21 cellular contexts compared by ENCODE assay signal in the genomic region with DNA sequence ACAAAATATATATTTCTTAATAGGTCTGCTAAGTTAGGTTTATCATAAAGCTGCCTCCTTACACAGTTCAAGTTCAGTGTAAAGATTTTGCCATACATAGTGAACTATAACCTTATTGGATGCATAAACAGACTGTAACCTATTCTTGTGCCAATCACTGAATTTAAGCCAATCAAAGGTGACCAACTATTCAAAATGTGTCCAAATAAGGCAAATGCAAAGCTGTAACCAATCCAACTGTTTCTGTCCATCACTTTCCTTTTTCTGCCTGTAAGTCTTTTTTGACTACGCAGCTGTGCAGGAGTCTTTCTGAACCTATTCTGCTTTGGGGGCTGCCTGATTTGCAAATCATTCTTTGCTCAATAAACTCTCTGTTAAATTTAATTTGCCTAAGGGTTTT. TPM values are rescaled to one million over a fixed set of nuclear protein-coding genes. Genes with fewer than 3 reads are reported as not detected.
DNase-seq lines count a peak whose midpoint lies in the region; ATAC-seq and TF ChIP-seq lines count a peak whose summit lies in the region.
"Had no signal": no experiment of that assay in that cellular context is flagged by ENCODE, and none has a peak within 500 bp of the region (broad histone marks: within the 10 kb centered on the region; RNA-seq: fewer than 3 reads in every experiment).

No MANE protein-coding gene starts in this region.

- H3K4me3 Mint-ChIP-seq in IgD-negative memory B cell, result peak overlapping the region in 3 of 4 donors; percentile 34 to 51 (median 47)
- H3K4me3 Mint-ChIP-seq: activated CD8-positive, alpha-beta T cell treated with anti-CD3 and anti-CD28 coated beads for 36 hours; activated T-cell treated with anti-CD3 and anti-CD28 coated beads, Interleukin-2, amount 50 U/mL, for 72 hours; dendritic cell treated with granulocyte-macrophage colony-stimulating factor and Interleukin-4, amounts not matched to agents 40 ng/mL and 50 ng/mL, for 4 days; nephron progenitor cell had no signal

- no peak overlapping the region for H2BK5ac ChIP-seq in neuronal stem cell (ENCODE audit: low read length)

- H3K36me3 ChIP-seq in OCI-LY3 (replicated peaks; ENCODE audit: low read depth, low read length), result no peaks in the 10 kb centered on the region
- no peaks in the 10 kb centered on the region for H3K36me3 ChIP-seq in neuronal stem cell (replicated peaks in 1 of 2; ENCODE audit: control insufficient read depth in 2 of 2, insufficient read depth in 2 of 2, low read length in 2 of 2)
- H3K36me3 ChIP-seq: brain microvascular endothelial cell, Peyer's patch had no signal

- WGBS in neuronal stem cell (ENCODE audit: extremely low coverage in 2 of 2, insufficient read length in 2 of 2, insufficient replicate concordance in 1 of 2), 2 donors, result no CpG with 5 or more reads among the region's 1 CpG

- H2AK5ac ChIP-seq in neuronal stem cell (ENCODE audit: low read depth, low read length), result no peak overlapping the region

- no peak overlapping the region for H2BK120ac ChIP-seq in neuronal stem cell (ENCODE audit: low read depth, low read length)

- peak overlapping the region; percentile 58 for H3K4me3 ChIP-seq in OCI-LY3 (ENCODE audit: low read length)
- no peak overlapping the region for H3K4me3 ChIP-seq in neuronal stem cell (ENCODE audit: low read length in 2 of 2)
- H3K4me3 ChIP-seq: Peyer's patch had no signal

- no peak for ATAC-seq in HG03159 (IDR thresholded peaks at IDR 0.05; ENCODE audit: unreplicated experiment)

- H3K4me1 ChIP-seq in OCI-LY3 (ENCODE audit: low read length), result peaks cover 7% of the 10 kb centered on the region
- peaks cover 6 to 7% of the 10 kb centered on the region in 2 donors for H3K4me1 ChIP-seq in neuronal stem cell (ENCODE audit: control insufficient read depth in 2 of 2, insufficient read depth in 1 of 2, low read depth in 1 of 2, low read length in 2 of 2)
- H3K4me1 ChIP-seq: Peyer's patch had no signal

- H3K79me2 ChIP-seq in OCI-LY3 (ENCODE audit: low read length), result no peaks in the 10 kb centered on the region

- no peak for TF ChIP-seq CTCF in OCI-LY3 (IDR thresholded peaks at IDR 0.05; ENCODE audit: low read depth, low read length)
- no peak for TF ChIP-seq CTCF in GM20000 (IDR thresholded peaks at IDR 0.05; ENCODE audit: extremely low read depth, missing control alignments)

- no peaks in the 10 kb centered on the region for H3K27me3 Mint-ChIP-seq in IgD-negative memory B cell

- H3K4me2 ChIP-seq in OCI-LY3 (ENCODE audit: low read length), result peak overlapping the region; percentile 57
- no peak overlapping the region for H3K4me2 ChIP-seq in neuronal stem cell (ENCODE audit: insufficient read depth, low read length, poor library complexity, severe bottlenecking)

- no peak overlapping the region for H3K18ac ChIP-seq in neuronal stem cell (ENCODE audit: low read length)

- peak overlapping the region in 1 of 3 donors; percentile 63 for H3K27ac Mint-ChIP-seq in IgD-negative memory B cell
- H3K27ac Mint-ChIP-seq: activated CD8-positive, alpha-beta T cell treated with anti-CD3 and anti-CD28 coated beads for 36 hours; activated T-cell treated with anti-CD3 and anti-CD28 coated beads, Interleukin-2, amount 50 U/mL, for 72 hours; dendritic cell treated with granulocyte-macrophage colony-stimulating factor and Interleukin-4, amounts not matched to agents 40 ng/mL and 50 ng/mL, for 4 days; nephron progenitor cell had no signal

- H4K20me1 ChIP-seq in OCI-LY3 (ENCODE audit: insufficient read depth, low read length), result no peaks in the 10 kb centered on the region

- no peak overlapping the region for H4K91ac ChIP-seq in neuronal stem cell (ENCODE audit: low read depth, low read length, poor library complexity)

- H3K14ac ChIP-seq in neuronal stem cell (ENCODE audit: low read length), result no peak overlapping the region

- H3K27ac ChIP-seq in OCI-LY3 (ENCODE audit: low read length) (no peak overlapping the region), neuronal stem cell (replicated peaks; ENCODE audit: low read length) (no peak overlapping the region)
- H3K27ac ChIP-seq: brain microvascular endothelial cell, epithelial cell of prostate, HL-60, Peyer's patch had no signal

- no peak overlapping the region for H4K8ac ChIP-seq in neuronal stem cell (ENCODE audit: low read depth, low read length)

- peaks cover 0 to 2% (median 0%) of the 10 kb centered on the region in 3 donors for H3K9me3 Mint-ChIP-seq in IgD-negative memory B cell
- H3K9me3 Mint-ChIP-seq: activated CD8-positive, alpha-beta T cell treated with anti-CD3 and anti-CD28 coated beads for 36 hours; activated T-cell treated with anti-CD3 and anti-CD28 coated beads, Interleukin-2, amount 50 U/mL, for 72 hours; dendritic cell treated with granulocyte-macrophage colony-stimulating factor and Interleukin-4, amounts not matched to agents 40 ng/mL and 50 ng/mL, for 4 days had no signal

- no peak overlapping the region for H3K9ac ChIP-seq in OCI-LY3 (ENCODE audit: low read length)
- H3K9ac ChIP-seq in neuronal stem cell (ENCODE audit: low read depth, low read length, poor library complexity), result no peak overlapping the region

- H3K4ac ChIP-seq in neuronal stem cell (ENCODE audit: low read length), result no peak overlapping the region

- H2BK12ac ChIP-seq in neuronal stem cell (ENCODE audit: low read length), result no peak overlapping the region

- DNase-seq in NCI-H1417 (lab: John Stamatoyannopoulos, UW) (peak in 2 of 3 experiments; percentile 19 to 45), NCI-H1417 treated with DMSO at 0.1 percent for 48 hours (lab: John Stamatoyannopoulos, UW) (no peak), neuronal stem cell (ENCODE audit: low spot score) (no peak), GM20000 (ENCODE audit: low spot score) (no peak)
- DNase-seq in activated T-cell treated with anti-CD3 and anti-CD28 coated beads, Interleukin-2, amount 50 U/mL, for 48 hours, result no peak
- DNase-seq: activated CD8-positive, alpha-beta T cell treated with anti-CD3 and anti-CD28 coated beads for 36 hours; activated T-cell treated with anti-CD3 and anti-CD28 coated beads, Interleukin-2, amount 50 U/mL, for 72 hours; brain microvascular endothelial cell; C1 segment of cervical spinal cord; mesendoderm; nephron progenitor cell; Peyer's patch; stimulated activated CD4-positive, alpha-beta T cell treated with anti-CD3 and anti-CD28 coated beads, Interleukin-12 subunit alpha, Interleukin-12 subunit beta, amount 100 ng/mL, for 4 hours; stimulated activated naive CD8-positive, alpha-beta T cell treated with anti-CD3 and anti-CD28 coated beads, Interleukin-15, Interleukin-2, amounts not matched to agents 100 U/mL and 50 U/mL, for 24 hours; trophoblast cell had no signal

- H3K9me3 ChIP-seq in OCI-LY3 (ENCODE audit: insufficient read depth, low read length) (no peaks in the 10 kb centered on the region), neuronal stem cell (replicated peaks in 1 of 2; ENCODE audit: control insufficient read depth in 2 of 2, insufficient read depth in 1 of 2, low read depth in 1 of 2, low read length in 2 of 2) (no peaks in the 10 kb centered on the region)
- H3K9me3 ChIP-seq: Peyer's patch had no signal

- H3K79me1 ChIP-seq in neuronal stem cell (ENCODE audit: low read depth, low read length), result no peaks in the 10 kb centered on the region

- peaks cover 4 to 12% (median 10%) of the 10 kb centered on the region in 3 donors for H3K4me1 Mint-ChIP-seq in IgD-negative memory B cell

- no peak overlapping the region for H3K23ac ChIP-seq in neuronal stem cell (ENCODE audit: low read depth, low read length, poor library complexity)

- H3K27me3 ChIP-seq in OCI-LY3 (ENCODE audit: low read depth, low read length) (no peaks in the 10 kb centered on the region), neuronal stem cell (ENCODE audit: control insufficient read depth in 3 of 3, insufficient read depth in 3 of 3, low read depth in 1 of 3, low read length in 3 of 3) (no peaks in the 10 kb centered on the region)
- H3K27me3 ChIP-seq: brain microvascular endothelial cell, Peyer's patch had no signal

- H3K36me3 Mint-ChIP-seq in IgD-negative memory B cell, result no peaks in the 10 kb centered on the region

- H2AFZ ChIP-seq in OCI-LY3 (ENCODE audit: low read depth, low read length) (peak overlapping the region; percentile 36; the same call in 1 of the 2 replicates), neuronal stem cell (ENCODE audit: low read length) (peak overlapping the region; percentile 4)

- no peak overlapping the region for H2BK15ac ChIP-seq in neuronal stem cell (ENCODE audit: low read length)

RNA-seq across cellular contexts. Expression of a gene that starts 11.6 kb away (rescaled TPM):
- polyA plus RNA-seq in IgD-negative memory B cell, result 3.5 TPM
- 20.4 TPM for polyA plus RNA-seq in neuronal stem cell (2013, experiment 1 of 2)
- 21.0 TPM for polyA plus RNA-seq in neuronal stem cell (2013, experiment 2 of 2)

Comparison
In these comparisons a context has a peak if more than half of its experiments do, and no peak if none do; other contexts are left out.
1. DNase-seq: peak in NCI-H1417 (2 of 3); none in NCI-H1417 treated with DMSO at 0.1 percent for 48 hours (single experiment), neuronal stem cell (single experiment), GM20000 (single experiment) and activated T-cell treated with anti-CD3 and anti-CD28 coated beads, Interleukin-2, amount 50 U/mL, for 48 hours (0 of 2).